ENCODE assay signal across 26 cellular contexts in the genomic region with DNA sequence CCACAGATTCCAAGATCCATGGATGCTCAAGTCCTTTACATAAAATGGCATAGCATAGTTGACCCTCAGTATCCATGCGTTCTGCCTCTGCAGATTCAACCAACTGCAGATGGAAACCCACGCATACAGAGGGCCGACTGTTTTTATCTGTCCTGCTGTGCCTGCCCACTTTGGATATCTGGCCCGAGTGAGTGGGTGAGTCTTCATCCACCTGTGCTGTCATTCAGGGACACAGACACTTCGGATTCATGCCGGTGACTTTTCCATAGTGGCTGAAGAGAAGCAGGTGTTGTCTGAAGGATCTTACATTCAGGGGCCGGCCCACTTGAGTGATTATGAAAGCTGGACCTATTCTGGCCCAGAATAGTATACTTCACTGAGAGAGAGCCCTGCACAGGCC.
"Had no signal": no experiment of that assay in that cellular context is flagged by ENCODE, and none has a peak within 500 bp of the region (broad histone marks: within the 10 kb centered on the region; RNA-seq: fewer than 3 reads in every experiment).

No MANE protein-coding gene starts in this region.

- H3K4me3 ChIP-seq: colonic mucosa, esophagus squamous epithelium had no signal

- H3K27ac Mint-ChIP-seq: activated CD4-positive, alpha-beta memory T cell treated with anti-CD3 and anti-CD28 coated beads for 36 hours; activated CD4-positive, alpha-beta T cell treated with anti-CD3 and anti-CD28 coated beads for 36 hours; activated CD4-positive, alpha-beta T cell treated with anti-CD3 and anti-CD28 coated beads, Interleukin-2, amount 10 ng/mL, durations not matched to agents 24 days and 14 days; activated CD8-positive, alpha-beta memory T cell treated with anti-CD3 and anti-CD28 coated beads, Interleukin-2, amount 10 ng/mL, durations not matched to agents 7 days and 5 days; activated CD8-positive, alpha-beta T cell treated with anti-CD3 and anti-CD28 coated beads, Interleukin-2, amount 10 ng/mL, durations not matched to agents 7 days and 5 days; activated naive CD8-positive, alpha-beta T cell; activated T-helper 17 cell treated with anti-CD3 and anti-CD28 coated beads, Interleukin-2, amount 50 U/mL, for 72 hours; endodermal cell had no signal

- DNase-seq: activated CD4-positive, alpha-beta memory T cell treated with anti-CD3 and anti-CD28 coated beads for 36 hours; activated CD4-positive, alpha-beta T cell treated with anti-CD3 and anti-CD28 coated beads for 36 hours; activated CD4-positive, alpha-beta T cell treated with anti-CD3 and anti-CD28 coated beads, Interleukin-2, amount 10 ng/mL, durations not matched to agents 24 days and 14 days; activated CD4-positive, CD25-positive, alpha-beta regulatory T cell; activated CD4-positive, CD25-positive, alpha-beta regulatory T cell treated with anti-CD3 and anti-CD28 coated beads, Interleukin-2, amount 50 U/mL, for 72 hours; activated CD8-positive, alpha-beta memory T cell treated with anti-CD3 and anti-CD28 coated beads, Interleukin-2, amount 10 ng/mL, durations not matched to agents 7 days and 5 days; activated CD8-positive, alpha-beta memory T cell treated with anti-CD3 and anti-CD28 coated beads, Interleukin-2, amount 50 U/mL, for 4 hours; activated CD8-positive, alpha-beta T cell treated with anti-CD3 and anti-CD28 coated beads, Interleukin-2, amount 10 ng/mL, durations not matched to agents 7 days and 5 days; activated effector memory CD4-positive, alpha-beta T cell treated with Interleukin-2 at 50 U/mL for 16 hours; activated gamma-delta T cell treated with Interleukin-2 at 50 U/mL for 16 hours; activated naive CD4-positive, alpha-beta T cell treated with anti-CD3 and anti-CD28 coated beads, Interleukin-2, amount 50 U/mL, for 16 hours; activated naive CD4-positive, alpha-beta T cell treated with Interleukin-2 at 50 U/mL for 16 hours; activated T-cell treated with anti-CD3 and anti-CD28 coated beads, Interleukin-2, amount 50 U/mL, for 4 hours; amniotic stem cell; anterior cingulate cortex; brain microvascular endothelial cell; central memory CD4-positive, alpha-beta T cell; cerebellar nuclear complex; colonic mucosa; effector memory CD4-positive, alpha-beta T cell; endodermal cell; esophagus squamous epithelium; foreskin melanocyte; T-helper 2 cell had no signal

- H3K9me3 Mint-ChIP-seq: activated CD4-positive, alpha-beta memory T cell treated with anti-CD3 and anti-CD28 coated beads for 36 hours; activated CD4-positive, alpha-beta T cell treated with anti-CD3 and anti-CD28 coated beads, Interleukin-2, amount 10 ng/mL, durations not matched to agents 24 days and 14 days; activated T-cell treated with anti-CD3 and anti-CD28 coated beads, Interleukin-2, amount 50 U/mL, for 4 hours; activated T-helper 17 cell treated with anti-CD3 and anti-CD28 coated beads, Interleukin-2, amount 50 U/mL, for 72 hours; endodermal cell had no signal

- H3K4me3 Mint-ChIP-seq: activated CD4-positive, alpha-beta memory T cell treated with anti-CD3 and anti-CD28 coated beads for 36 hours; activated CD4-positive, alpha-beta T cell treated with anti-CD3 and anti-CD28 coated beads for 36 hours; activated CD4-positive, alpha-beta T cell treated with anti-CD3 and anti-CD28 coated beads, Interleukin-2, amount 10 ng/mL, durations not matched to agents 24 days and 14 days; activated CD8-positive, alpha-beta memory T cell treated with anti-CD3 and anti-CD28 coated beads, Interleukin-2, amount 10 ng/mL, durations not matched to agents 7 days and 5 days; activated CD8-positive, alpha-beta T cell treated with anti-CD3 and anti-CD28 coated beads, Interleukin-2, amount 10 ng/mL, durations not matched to agents 7 days and 5 days; activated naive CD8-positive, alpha-beta T cell; activated T-cell treated with anti-CD3 and anti-CD28 coated beads, Interleukin-2, amount 50 U/mL, for 4 hours; activated T-helper 17 cell treated with anti-CD3 and anti-CD28 coated beads, Interleukin-2, amount 50 U/mL, for 72 hours; endodermal cell had no signal

- H3K27ac ChIP-seq: brain microvascular endothelial cell, colonic mucosa, esophagus squamous epithelium had no signal

- ATAC-seq: activated CD4-positive, alpha-beta T cell treated with anti-CD3 and anti-CD28 coated beads for 36 hours; activated CD8-positive, alpha-beta memory T cell treated with anti-CD3 and anti-CD28 coated beads, Interleukin-2, amount 10 ng/mL, durations not matched to agents 7 days and 5 days; activated CD8-positive, alpha-beta T cell treated with anti-CD3 and anti-CD28 coated beads, Interleukin-2, amount 10 ng/mL, durations not matched to agents 7 days and 5 days; activated T-cell treated with anti-CD3 and anti-CD28 coated beads, Interleukin-2, amount 50 U/mL, for 4 hours; activated T-helper 17 cell treated with anti-CD3 and anti-CD28 coated beads, Interleukin-2, amount 50 U/mL, for 72 hours had no signal

- H3K9me3 ChIP-seq: colonic mucosa, esophagus squamous epithelium had no signal

- H3K4me1 ChIP-seq: colonic mucosa, esophagus squamous epithelium had no signal

- H3K36me3 Mint-ChIP-seq: activated CD4-positive, alpha-beta memory T cell treated with anti-CD3 and anti-CD28 coated beads for 36 hours; activated CD8-positive, alpha-beta memory T cell treated with anti-CD3 and anti-CD28 coated beads, Interleukin-2, amount 10 ng/mL, durations not matched to agents 7 days and 5 days; activated naive CD8-positive, alpha-beta T cell had no signal

- H3K36me3 ChIP-seq: brain microvascular endothelial cell, colonic mucosa, esophagus squamous epithelium had no signal

- H3K27me3 Mint-ChIP-seq: activated CD4-positive, alpha-beta memory T cell treated with anti-CD3 and anti-CD28 coated beads for 36 hours; activated CD8-positive, alpha-beta memory T cell treated with anti-CD3 and anti-CD28 coated beads, Interleukin-2, amount 10 ng/mL, durations not matched to agents 7 days and 5 days had no signal

- H3K4me1 Mint-ChIP-seq: activated CD4-positive, alpha-beta T cell treated with anti-CD3 and anti-CD28 coated beads for 36 hours; activated CD4-positive, alpha-beta T cell treated with anti-CD3 and anti-CD28 coated beads, Interleukin-2, amount 10 ng/mL, durations not matched to agents 24 days and 14 days; activated CD8-positive, alpha-beta memory T cell treated with anti-CD3 and anti-CD28 coated beads, Interleukin-2, amount 10 ng/mL, durations not matched to agents 7 days and 5 days; activated T-helper 17 cell treated with anti-CD3 and anti-CD28 coated beads, Interleukin-2, amount 50 U/mL, for 72 hours had no signal

- H3K27me3 ChIP-seq: brain microvascular endothelial cell, colonic mucosa, esophagus squamous epithelium had no signal
